Comparison of ENCODE assay signal across 8 cellular contexts in the genomic region with DNA sequence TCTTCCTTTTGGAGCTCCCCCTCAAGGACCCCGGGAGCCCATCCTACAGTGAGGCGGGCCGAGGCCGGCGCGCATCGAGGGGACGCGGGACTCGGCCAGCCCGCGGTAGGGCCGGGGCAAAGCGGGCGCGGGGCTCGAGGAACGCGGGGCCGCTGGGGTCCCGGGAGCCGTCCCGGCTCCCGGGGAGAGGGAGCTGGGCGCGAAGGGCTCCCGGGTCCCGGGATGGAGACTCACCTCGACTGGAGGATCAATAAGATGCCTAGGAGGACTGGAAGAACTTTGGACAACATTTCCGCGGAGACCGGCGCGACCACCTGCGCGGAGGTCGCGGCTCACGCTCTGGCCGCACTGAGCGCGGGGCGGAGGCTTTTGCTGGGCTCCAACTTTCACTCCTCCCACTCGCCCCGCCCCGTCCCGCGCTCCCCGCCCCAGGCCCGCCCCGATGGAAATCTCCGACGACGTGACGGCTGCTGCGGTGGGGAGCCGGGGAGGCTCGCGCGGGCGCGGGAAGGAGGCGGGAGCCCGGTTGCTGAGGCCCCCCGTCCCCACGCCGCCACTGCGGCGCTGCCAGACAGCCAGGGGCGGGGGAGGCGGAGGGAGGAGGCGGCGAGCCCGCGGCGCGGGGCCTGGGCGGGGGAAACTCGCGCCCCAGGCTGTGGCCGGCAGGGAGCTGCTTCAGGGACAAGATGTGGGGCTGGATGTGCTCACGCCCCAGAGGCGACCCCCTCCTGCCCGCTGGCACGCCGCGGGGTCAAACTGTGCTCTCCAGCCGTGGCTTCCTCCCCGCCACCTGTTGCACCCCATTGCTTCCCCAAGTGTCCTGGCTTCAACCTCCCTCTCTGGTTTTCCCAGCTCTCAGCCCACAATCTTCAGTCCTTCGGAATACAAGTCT. TPM values are rescaled to one million over a fixed set of nuclear protein-coding genes. Genes with fewer than 3 reads are reported as not detected.
DNase-seq lines count a peak whose midpoint lies in the region; ATAC-seq and TF ChIP-seq lines count a peak whose summit lies in the region.

A gene with protein sequence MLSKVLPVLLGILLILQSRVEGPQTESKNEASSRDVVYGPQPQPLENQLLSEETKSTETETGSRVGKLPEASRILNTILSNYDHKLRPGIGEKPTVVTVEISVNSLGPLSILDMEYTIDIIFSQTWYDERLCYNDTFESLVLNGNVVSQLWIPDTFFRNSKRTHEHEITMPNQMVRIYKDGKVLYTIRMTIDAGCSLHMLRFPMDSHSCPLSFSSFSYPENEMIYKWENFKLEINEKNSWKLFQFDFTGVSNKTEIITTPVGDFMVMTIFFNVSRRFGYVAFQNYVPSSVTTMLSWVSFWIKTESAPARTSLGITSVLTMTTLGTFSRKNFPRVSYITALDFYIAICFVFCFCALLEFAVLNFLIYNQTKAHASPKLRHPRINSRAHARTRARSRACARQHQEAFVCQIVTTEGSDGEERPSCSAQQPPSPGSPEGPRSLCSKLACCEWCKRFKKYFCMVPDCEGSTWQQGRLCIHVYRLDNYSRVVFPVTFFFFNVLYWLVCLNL (minus strand): TSS at position 341 of the 892 bp plus-strand sequence. CDS start 51 bp downstream, at position 290.

- ATAC-seq in lung (ENCODE audit: insufficient read depth, low FRiP score) (peak; percentile 65), aorta (ENCODE audit: low FRiP score) (peak; percentile 80), GM18520 (IDR thresholded peaks at IDR 0.05; ENCODE audit: unreplicated experiment) (no peak)

- no peaks in the 10 kb centered on the region for H3K9me2 ChIP-seq in MM.1S (replicated peaks; ENCODE audit: insufficient read depth, low read length)

- no peak within 1 kb of the TSS; the same call in 1 of the 2 replicates for H2AFZ ChIP-seq in MM.1S (ENCODE audit: low read length)

- H3K9ac ChIP-seq in MM.1S (ENCODE audit: low read length), result no peak within 1 kb of the TSS

- TF ChIP-seq CTCF in BJ (IDR thresholded peaks at IDR 0.05; ENCODE audit: insufficient read depth, low read depth, low read length), result no peak
- TF ChIP-seq CTCF in MM.1S (IDR thresholded peaks at IDR 0.05; ENCODE audit: low read length), result no peak
- no peak for TF ChIP-seq CTCF in lung (IDR thresholded peaks at IDR 0.05; ENCODE audit: control extremely low read depth, extremely low read depth)

- in situ Hi-C loops in ACHN (cut with HindIII; ENCODE audit: low pct_ligation_motif_present, low pct_unique_long_range_greater_than_20kb, low sequenced_read_pairs), result no loop called here

- DNase-seq in BJ (ENCODE audit: low read depth) (no peak), MM.1S (peak; percentile 27), ecto neural progenitor cell (ENCODE audit: low spot score) (peak; percentile 63), lung (ENCODE audit: low spot score) (peak; percentile 38), aorta (peak; percentile 59 to 91), ACHN (no peak)
- DNase-seq in activated effector memory CD4-positive, alpha-beta T cell treated with anti-CD3 and anti-CD28 coated beads, Interleukin-2, amount 50 U/mL, for 16 hours, result no peak

- peaks cover 2% of the 10 kb centered on the region; the same call in 1 of the 2 replicates for H3K27me3 ChIP-seq in BJ (ENCODE audit: control insufficient read depth, insufficient read depth, low read length)
- H3K27me3 ChIP-seq in MM.1S (replicated peaks; ENCODE audit: insufficient read depth, low read length), result no peaks in the 10 kb centered on the region
- no peaks in the 10 kb centered on the region for H3K27me3 ChIP-seq in lung (ENCODE audit: control insufficient read depth, insufficient read depth)
- H3K27me3 ChIP-seq in aorta (ENCODE audit: control insufficient read depth in 1 of 2, insufficient read depth in 2 of 2, low read length in 1 of 2), result no peaks in the 10 kb centered on the region

- H3K9me3 ChIP-seq in MM.1S (replicated peaks; ENCODE audit: insufficient read depth, low read length) (no peaks in the 10 kb centered on the region), lung (ENCODE audit: control insufficient read depth in 2 of 2, insufficient read depth in 1 of 2, low read length in 1 of 2) (peaks cover 0 to 9% of the 10 kb centered on the region in 2 donors), aorta (ENCODE audit: control insufficient read depth, low read length) (no peaks in the 10 kb centered on the region)

- POLR2A ChIA-PET in BJ (lab: Charles Lee), result interaction anchor here (0.8 to 2.1 kb wide), 2 partner anchors 10 to 149 kb away, joined by 3 to 6 read pairs; no protein-coding TSS in a partner anchor

- no peaks in the 10 kb centered on the region for H3F3A ChIP-seq in MM.1S (ENCODE audit: insufficient read depth, low read length)

- WGBS in lung, 2 donors, result 4 to 32% methylated on average over 22 to 90 of the region's 90 CpGs
- WGBS in aorta, 2 donors, result 2 to 29% methylated on average over 69 to 90 of the region's 90 CpGs

- intact Hi-C loops in aorta (cut with DNase I), result no loop called here

- CTCF ChIA-PET in BJ (lab: Yijun Ruan, JAX), result interaction anchor here (1.3 to 1.4 kb wide), 3 partner anchors 11 to 658 kb away, joined by 3 to 6 read pairs (median 3); no protein-coding TSS in a partner anchor

- peak within 1 kb of the TSS; percentile 41; the same call in 1 of the 2 replicates for H3K4me2 ChIP-seq in MM.1S (ENCODE audit: low read depth, low read length)

- H3K36me3 ChIP-seq in BJ (ENCODE audit: control insufficient read depth, insufficient read depth, low read length) (peaks cover 4% of the 10 kb centered on the region; the same call in 1 of the 2 replicates), MM.1S (replicated peaks; ENCODE audit: insufficient read depth, low read length) (no peaks in the 10 kb centered on the region), lung (ENCODE audit: control insufficient read depth in 2 of 2, insufficient read depth in 2 of 2, low read length in 2 of 2) (no peaks in the 10 kb centered on the region), aorta (ENCODE audit: control insufficient read depth in 1 of 2, insufficient read depth in 2 of 2, low read length in 1 of 2) (no peaks in the 10 kb centered on the region)

- H3K4me3 ChIP-seq in BJ (ENCODE audit: low read depth, low read length) (peak within 1 kb of the TSS; percentile 77), MM.1S (ENCODE audit: low read length) (peak within 1 kb of the TSS; percentile 12; the same call in 1 of the 2 replicates), lung (peak within 1 kb of the TSS; percentile 42), aorta (ENCODE audit: low read length in 2 of 2) (peak within 1 kb of the TSS; percentile 2 to 73)

- H3K79me2 ChIP-seq in MM.1S (ENCODE audit: low read length), result no peaks in the 10 kb centered on the region

- H3K27ac ChIP-seq in MM.1S (ENCODE audit: low read length) (no peak within 1 kb of the TSS), lung (ENCODE audit: low read depth in 1 of 2, low read length in 1 of 2) (peak within 1 kb of the TSS; percentile 43 to 84), aorta (ENCODE audit: low read depth in 1 of 2, low read length in 2 of 2) (no peak within 1 kb of the TSS)

- no peaks in the 10 kb centered on the region for H4K20me1 ChIP-seq in MM.1S (ENCODE audit: insufficient read depth, low read length)

- H3K4me1 ChIP-seq in MM.1S (ENCODE audit: low read length), result no peaks in the 10 kb centered on the region
- H3K4me1 ChIP-seq in lung (ENCODE audit: control insufficient read depth in 2 of 2, insufficient read depth in 2 of 2, low read length in 2 of 2), result peaks cover 0 to 7% of the 10 kb centered on the region in 2 donors
- H3K4me1 ChIP-seq in aorta (ENCODE audit: control insufficient read depth in 1 of 2, insufficient read depth in 2 of 2, low read length in 2 of 2), result peaks cover 0 to 2% of the 10 kb centered on the region in 2 donors

RNA-seq across cellular contexts. Expression of the gene that starts here (rescaled TPM):
- polyA plus RNA-seq in BJ (2011; rRNA removed), result 37.8 and 40.1 TPM in 2 replicates
- polyA minus RNA-seq in BJ (2011; rRNA and poly(A)+ RNA removed), result 62.5 and 66.3 TPM in 2 replicates
- total RNA-seq in lung, result 10 to 100 TPM; 18.1 to 44.5 TPM
- 10 to 100 TPM in 1 of 2 donors, 1 to 10 TPM in 1; 2.2 to 23.8 TPM for polyA plus RNA-seq in lung
- 10 to 100 TPM; 39.1 to 41.9 TPM for total RNA-seq in aorta
- 10 to 100 TPM in 1 of 2 donors, 1 to 10 TPM in 1; 2.9 to 32.3 TPM for polyA plus RNA-seq in aorta

Comparison
In these comparisons a context has a peak if more than half of its experiments do, and no peak if none do; other contexts are left out.
1. DNase-seq: peak in MM.1S (single experiment), ecto neural progenitor cell (single experiment), lung (single experiment) and aorta (2 of 2); none in BJ (single experiment), activated effector memory CD4-positive, alpha-beta T cell treated with anti-CD3 and anti-CD28 coated beads, Interleukin-2, amount 50 U/mL, for 16 hours (single experiment) and ACHN (single experiment).
2. H3K4me3 ChIP-seq: peak in every context shown above with its lines; median percentile 77 in BJ; 42 in lung; 38 in aorta; 12 in MM.1S.
3. H3K27ac ChIP-seq: peak in lung (2 of 2); none in MM.1S (single experiment) and aorta (0 of 2).